Comparison of ENCODE assay signal across 16 cellular contexts in the genomic region with DNA sequence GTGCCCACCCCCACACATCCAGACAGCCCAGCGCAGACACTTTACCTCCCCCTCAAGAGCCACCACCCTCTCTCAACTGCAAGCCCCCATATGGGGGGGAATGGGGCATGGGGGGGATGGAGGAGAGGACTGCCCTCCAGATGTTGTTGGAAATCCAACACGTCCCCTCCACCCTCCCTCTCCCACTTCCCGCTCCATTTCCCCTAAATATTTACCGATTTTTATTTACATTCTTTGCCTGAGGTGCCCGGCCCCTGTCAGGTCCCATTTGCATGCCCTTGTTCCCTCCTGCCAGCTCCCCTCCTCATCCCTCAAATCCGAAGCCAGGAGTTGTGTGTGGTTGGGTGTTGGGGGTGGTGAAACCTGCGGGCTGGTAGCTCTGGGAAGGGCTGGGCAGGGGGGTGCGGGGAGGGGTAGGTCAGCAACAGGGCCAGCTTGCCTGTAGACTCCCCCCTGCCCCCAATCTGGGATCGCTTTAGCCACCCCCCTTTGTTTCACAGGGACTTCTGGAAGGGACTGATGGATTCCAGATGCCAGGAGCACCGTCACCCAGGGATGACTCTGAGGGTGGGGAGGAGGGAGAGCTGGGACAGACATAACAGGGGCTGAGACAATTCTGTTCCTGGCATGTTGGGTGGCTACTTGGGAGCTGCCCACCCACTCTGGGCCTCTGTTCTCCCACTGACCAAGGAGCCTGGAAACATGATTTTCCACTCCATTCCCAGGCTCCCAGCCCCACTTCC. TPM values are rescaled to one million over a fixed set of nuclear protein-coding genes. Genes with fewer than 3 reads are reported as not detected.
"Had no signal": no experiment of that assay in that cellular context is flagged by ENCODE, and none has a peak within 500 bp of the region (broad histone marks: within the 10 kb centered on the region; RNA-seq: fewer than 3 reads in every experiment).

No MANE protein-coding gene starts in this region.

- H3K27ac Mint-ChIP-seq: activated B cell treated with CpG ODN at 0.5 μM for 24 hours; activated CD4-positive, alpha-beta T cell treated with anti-CD3 and anti-CD28 coated beads, Interleukin-2, amount 10 ng/mL, durations not matched to agents 24 days and 14 days; activated naive CD4-positive, alpha-beta T cell treated with anti-CD3 and anti-CD28 coated beads, Interleukin-2, amount 10 ng/mL, durations not matched to agents 7 days and 5 days; activated T-helper 2 cell treated with anti-CD3 and anti-CD28 coated beads, Interferon-gamma antibody, Interleukin-2, Interleukin-4, amounts not matched to agents 10 μg/mL and 5 μg/mL and 100 μg/mL, durations not matched to agents 14 hours and 24 hours and 36 hours; naive thymus-derived CD8-positive, alpha-beta T cell; T-helper 17 cell had no signal

- H3K27me3 ChIP-seq: upper lobe of left lung had no signal

- H3K4me3 Mint-ChIP-seq: activated B cell treated with CpG ODN at 0.5 μM for 24 hours; activated CD4-positive, alpha-beta T cell treated with anti-CD3 and anti-CD28 coated beads, Interleukin-2, amount 10 ng/mL, durations not matched to agents 24 days and 14 days; activated naive CD4-positive, alpha-beta T cell treated with anti-CD3 and anti-CD28 coated beads, Interleukin-2, amount 10 ng/mL, durations not matched to agents 7 days and 5 days; naive thymus-derived CD8-positive, alpha-beta T cell; T-helper 17 cell had no signal

- H3K4me1 ChIP-seq: upper lobe of left lung had no signal

- ATAC-seq: naive thymus-derived CD8-positive, alpha-beta T cell; stimulated activated naive CD8-positive, alpha-beta T cell treated with anti-CD3 and anti-CD28 coated beads, Interleukin-15, Interleukin-2, amounts not matched to agents 100 U/mL and 50 U/mL, for 24 hours; T-helper 17 cell had no signal

- H3K4me1 Mint-ChIP-seq: activated B cell treated with CpG ODN at 0.5 μM for 24 hours had no signal

- H3K4me3 ChIP-seq: lung, suprapubic skin, upper lobe of left lung had no signal

- H3K36me3 Mint-ChIP-seq: activated naive CD4-positive, alpha-beta T cell treated with anti-CD3 and anti-CD28 coated beads, Interleukin-2, amount 10 ng/mL, durations not matched to agents 7 days and 5 days; naive thymus-derived CD8-positive, alpha-beta T cell had no signal

- H3K9me3 Mint-ChIP-seq: activated B cell treated with CpG ODN at 0.5 μM for 24 hours; activated CD4-positive, alpha-beta T cell treated with anti-CD3 and anti-CD28 coated beads, Interleukin-2, amount 10 ng/mL, durations not matched to agents 24 days and 14 days; activated naive CD4-positive, alpha-beta T cell treated with anti-CD3 and anti-CD28 coated beads, Interleukin-2, amount 10 ng/mL, durations not matched to agents 7 days and 5 days; activated T-helper 2 cell treated with anti-CD3 and anti-CD28 coated beads, Interferon-gamma antibody, Interleukin-2, Interleukin-4, amounts not matched to agents 10 μg/mL and 5 μg/mL and 100 μg/mL, durations not matched to agents 14 hours and 24 hours and 36 hours; naive thymus-derived CD8-positive, alpha-beta T cell had no signal

- H3K27ac ChIP-seq: suprapubic skin, upper lobe of left lung had no signal

- H3K9me3 ChIP-seq: suprapubic skin, upper lobe of left lung had no signal

- H3K36me3 ChIP-seq: suprapubic skin, upper lobe of left lung had no signal

- DNase-seq: activated B cell treated with CpG ODN at 0.5 μM for 24 hours; activated CD4-positive, alpha-beta T cell treated with anti-CD3 and anti-CD28 coated beads, Interleukin-2, amount 10 ng/mL, durations not matched to agents 24 days and 14 days; activated CD8-positive, alpha-beta memory T cell treated with anti-CD3 and anti-CD28 coated beads for 24 hours; activated naive CD4-positive, alpha-beta T cell treated with anti-CD3 and anti-CD28 coated beads, Interleukin-2, amount 10 ng/mL, durations not matched to agents 7 days and 5 days; central memory CD4-positive, alpha-beta T cell; cortex of kidney; effector CD8-positive, alpha-beta T cell; naive thymus-derived CD8-positive, alpha-beta T cell; occipital lobe; stimulated activated CD4-positive, alpha-beta T cell treated with anti-CD3 and anti-CD28 coated beads, Interleukin-2, amount 100 ng/mL, for 48 hours; stimulated activated naive CD8-positive, alpha-beta T cell treated with anti-CD3 and anti-CD28 coated beads, Interleukin-15, Interleukin-2, amounts not matched to agents 100 U/mL and 50 U/mL, for 24 hours; T-helper 17 cell; upper lobe of left lung had no signal

RNA-seq across cellular contexts. Expression of a gene that starts 39.7 kb away (rescaled TPM):
- total RNA-seq: activated CD4-positive, alpha-beta T cell treated with anti-CD3 and anti-CD28 coated beads, Interleukin-2, amount 10 ng/mL, durations not matched to agents 24 days and 14 days had no signal
- polyA plus RNA-seq: naive thymus-derived CD8-positive, alpha-beta T cell had no signal
